Comparison of ENCODE assay signal across 13 cellular contexts in the genomic region with DNA sequence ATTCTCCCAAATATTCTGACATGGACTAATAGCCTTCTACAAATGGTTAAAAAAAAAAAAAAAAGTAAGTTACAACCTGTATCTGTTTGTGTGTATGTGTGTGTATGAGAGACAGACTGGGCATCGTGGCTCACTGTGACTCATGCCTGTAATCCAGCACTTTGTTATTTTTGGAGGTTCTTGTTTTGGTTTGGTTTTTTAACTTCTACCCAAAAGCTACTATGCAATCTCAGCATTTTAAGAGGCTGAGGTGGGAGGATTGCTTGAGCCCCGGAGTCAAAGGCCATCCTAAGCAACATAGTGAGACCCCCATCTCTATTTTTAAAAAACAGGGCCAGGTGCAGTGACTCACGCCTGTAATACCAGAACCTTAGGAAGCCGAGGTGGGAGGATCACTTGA. TPM values are rescaled to one million over a fixed set of nuclear protein-coding genes. Genes with fewer than 3 reads are reported as not detected.
DNase-seq lines count a peak whose midpoint lies in the region; ATAC-seq and TF ChIP-seq lines count a peak whose summit lies in the region.
"Had no signal": no experiment of that assay in that cellular context is flagged by ENCODE, and none has a peak within 500 bp of the region (broad histone marks: within the 10 kb centered on the region; RNA-seq: fewer than 3 reads in every experiment).

No MANE protein-coding gene starts in this region.

- H3K4me1 ChIP-seq in mesendoderm (ENCODE audit: control insufficient read depth, low read depth, low read length) = no peaks in the 10 kb centered on the region

- H2AK5ac ChIP-seq in mesendoderm (ENCODE audit: low read length) = no peak overlapping the region

- no peak overlapping the region for H3K4ac ChIP-seq in mesendoderm (ENCODE audit: low read depth, low read length)

- H3K27me3 Mint-ChIP-seq in effector memory CD8-positive, alpha-beta T cell = no peaks in the 10 kb centered on the region
- H3K27me3 Mint-ChIP-seq: central memory CD8-positive, alpha-beta T cell had no signal

- no peak overlapping the region for H3K4me3 Mint-ChIP-seq in effector memory CD8-positive, alpha-beta T cell
- H3K4me3 Mint-ChIP-seq: central memory CD8-positive, alpha-beta T cell had no signal

- H3K79me1 ChIP-seq in mesendoderm (ENCODE audit: low read length) = no peaks in the 10 kb centered on the region

- no peak overlapping the region for H3K27ac Mint-ChIP-seq in effector memory CD8-positive, alpha-beta T cell

- peak; percentile 38 for ATAC-seq in GM18502 (IDR thresholded peaks at IDR 0.05; ENCODE audit: poor library complexity, unreplicated experiment)
- no peak for ATAC-seq in effector memory CD8-positive, alpha-beta T cell (replicated peaks)

- H3K36me3 Mint-ChIP-seq in effector memory CD8-positive, alpha-beta T cell (ENCODE audit: insufficient read depth) = no peaks in the 10 kb centered on the region

- CTCF ChIA-PET in RWPE1 (lab: Yijun Ruan, JAX) = no interaction called here

- no peak overlapping the region for H3K23ac ChIP-seq in mesendoderm (ENCODE audit: low read length)

- TF ChIP-seq CTCF in AG09309 (IDR thresholded peaks at IDR 0.05; ENCODE audit: control insufficient read depth, insufficient read depth, low read depth, low read length, missing control alignments) (no peak), RWPE1 (conservative IDR thresholded peaks at IDR 0.05; ENCODE audit: low read depth) (no peak), fibroblast of the aortic adventitia (IDR thresholded peaks at IDR 0.05; ENCODE audit: insufficient read depth, low read length) (no peak)

- H3K56ac ChIP-seq in mesendoderm (ENCODE audit: low read length) = no peak overlapping the region

- WGBS in mesendoderm (ENCODE audit: extremely low coverage, insufficient coverage, low lambda C conversion rate) = no CpG with 5 or more reads among the region's 4 CpGs

- H2BK15ac ChIP-seq in mesendoderm (replicated peaks; ENCODE audit: low read depth) = no peak overlapping the region

- H3K9ac ChIP-seq in mesendoderm (ENCODE audit: low read length) = no peak overlapping the region

- no peaks in the 10 kb centered on the region for H3K27me3 ChIP-seq in mesendoderm (ENCODE audit: insufficient read depth, low read length, poor library complexity)
- H3K27me3 ChIP-seq: heart left ventricle had no signal

- H3K4me3 ChIP-seq in AG09309 (ENCODE audit: control insufficient read depth, low read depth, low read length) (no peak overlapping the region), fibroblast of the aortic adventitia (ENCODE audit: low read depth, low read length) (no peak overlapping the region), mesendoderm (ENCODE audit: low read length) (no peak overlapping the region)
- H3K4me3 ChIP-seq: heart left ventricle had no signal

- no peak overlapping the region for H2BK120ac ChIP-seq in mesendoderm (ENCODE audit: low read depth, low read length)

- no peaks in the 10 kb centered on the region for H3K9me3 Mint-ChIP-seq in effector memory CD8-positive, alpha-beta T cell
- H3K9me3 Mint-ChIP-seq: central memory CD8-positive, alpha-beta T cell had no signal

- no peak overlapping the region for H3K18ac ChIP-seq in mesendoderm (ENCODE audit: low read length)

- no peak overlapping the region for H4K8ac ChIP-seq in mesendoderm (ENCODE audit: low read depth, low read length)

- H3K4me1 Mint-ChIP-seq in effector memory CD8-positive, alpha-beta T cell (ENCODE audit: low read depth in 2 of 2) = peaks cover 0 to 2% of the 10 kb centered on the region in 2 donors
- H3K4me1 Mint-ChIP-seq: central memory CD8-positive, alpha-beta T cell had no signal

- no peak overlapping the region for H2BK5ac ChIP-seq in mesendoderm (ENCODE audit: low read length)

- no peaks in the 10 kb centered on the region for H3K36me3 ChIP-seq in mesendoderm (ENCODE audit: control insufficient read depth, insufficient read depth, low read length)
- H3K36me3 ChIP-seq: heart left ventricle had no signal

- H4K5ac ChIP-seq in mesendoderm (ENCODE audit: low read length) = no peak overlapping the region

- H3K27ac ChIP-seq in RWPE1 (no peak overlapping the region), mesendoderm (ENCODE audit: low read depth, low read length) (no peak overlapping the region)
- H3K27ac ChIP-seq: heart left ventricle had no signal

- POLR2A ChIA-PET in RWPE1 (lab: Yijun Ruan, JAX; ENCODE audit: low non-redundant PET) = no interaction called here

- H3K79me2 ChIP-seq in mesendoderm (ENCODE audit: control insufficient read depth, insufficient read depth, low read length) = no peaks in the 10 kb centered on the region

- peak; percentile 39 for DNase-seq in AG09309 (ENCODE audit: low read depth)
- DNase-seq in RWPE1 (ENCODE audit: low spot score) = peak; percentile 14
- DNase-seq in fibroblast of the aortic adventitia (ENCODE audit: low read depth) = peak; percentile 23
- DNase-seq in mesendoderm = no peak
- DNase-seq in HPDE6-E6E7 (ENCODE audit: extremely low spot score) = no peak
- no peak for DNase-seq in effector memory CD8-positive, alpha-beta T cell
- DNase-seq in iPS-NIHi11 (ENCODE audit: low spot score) = no peak
- DNase-seq: DMS 273 treated with DMSO at 0.1 percent for 48 hours, heart left ventricle, Kasumi-1, midbrain had no signal

- H3K4me2 ChIP-seq in mesendoderm (ENCODE audit: low read length) = no peak overlapping the region

RNA-seq across cellular contexts. Expression of gene HAVCR1, which starts 17.6 kb away (rescaled TPM):
- not detected in 2 replicates for total RNA-seq in fibroblast of the aortic adventitia (ENCODE audit: low replicate concordance)
- not detected for polyA plus RNA-seq in mesendoderm (2013, experiment 1 of 2)
- 0.11 TPM for polyA plus RNA-seq in mesendoderm (2013, experiment 2 of 2)
- polyA plus RNA-seq: heart left ventricle had no signal

RNA-seq across cellular contexts. Expression of gene HAVCR2, which starts 32.3 kb away (rescaled TPM):
- 0.36 TPM in 1 of 2 replicates, not detected in the other for total RNA-seq in fibroblast of the aortic adventitia (ENCODE audit: low replicate concordance)
- polyA plus RNA-seq in mesendoderm (2013, experiment 1 of 2) = 0.08 TPM
- polyA plus RNA-seq in mesendoderm (2013, experiment 2 of 2) = 0.03 TPM

Comparison
In these comparisons a context has a peak if more than half of its experiments do, and no peak if none do; other contexts are left out.
1. DNase-seq: peak in AG09309 (single experiment), RWPE1 (single experiment) and fibroblast of the aortic adventitia (single experiment); none in mesendoderm (single experiment), HPDE6-E6E7 (single experiment), effector memory CD8-positive, alpha-beta T cell (0 of 3) and iPS-NIHi11 (single experiment).